In genomic region chr16:87855852-87856715, GRCh38 we compare ENCODE assay signal across 1 cellular context.
TF ChIP-seq lines count a peak whose summit lies in the region.

No MANE protein-coding gene starts in this region.

TF ChIP-seq in HepG2, 621 proteins besides CTCF, POLR2A, EP300 and RAD21 (continued from another document and continues in another):
- TF ChIP-seq AFF4 (CRISPR knock-in tag; IDR thresholded peaks at IDR 0.05) (no peak; the same call in 1 of the 2 replicates), ZNF34 (CRISPR knock-in tag; IDR thresholded peaks at IDR 0.05; ENCODE audit: borderline replicate concordance) (no peak), ZNF570 (CRISPR knock-in tag; IDR thresholded peaks at IDR 0.05; ENCODE audit: borderline replicate concordance) (no peak), NFAT5 (CRISPR knock-in tag; IDR thresholded peaks at IDR 0.05) (0 out of 2 replicates have a peak, but pooled peaks have one; percentile 43), PAXIP1 (CRISPR knock-in tag; conservative IDR thresholded peaks at IDR 0.05) (peak; percentile 69), ASH2L (IDR thresholded peaks at IDR 0.05; ENCODE audit: insufficient read length, low read depth, low read length) (no peak), TIGD3 (CRISPR knock-in tag; IDR thresholded peaks at IDR 0.05; ENCODE audit: borderline replicate concordance) (no peak), ZNF556 (CRISPR knock-in tag; IDR thresholded peaks at IDR 0.05; ENCODE audit: borderline replicate concordance) (peak; percentile 83; the same call in 1 of the 2 replicates), THYN1 (CRISPR knock-in tag; IDR thresholded peaks at IDR 0.05; ENCODE audit: borderline replicate concordance, low read depth) (no peak), SP2 (CRISPR knock-in tag; IDR thresholded peaks at IDR 0.05) (peak; percentile 40; the same call in 1 of the 2 replicates), CENPT (CRISPR knock-in tag; IDR thresholded peaks at IDR 0.05; ENCODE audit: low read depth) (no peak), ZNF234 (CRISPR knock-in tag; conservative IDR thresholded peaks at IDR 0.05) (no peak), ZNF281 (CRISPR knock-in tag; IDR thresholded peaks at IDR 0.05; ENCODE audit: borderline replicate concordance) (no peak), ZNF7 (CRISPR knock-in tag; IDR thresholded peaks at IDR 0.05) (no peak), E2F2 (CRISPR knock-in tag; IDR thresholded peaks at IDR 0.05; ENCODE audit: borderline replicate concordance) (no peak), ATF7-NPFF (CRISPR knock-in tag; IDR thresholded peaks at IDR 0.05; ENCODE audit: low read depth) (no peak), ZHX2 (IDR thresholded peaks at IDR 0.05; ENCODE audit: low read depth) (peak; percentile 68; the same call in 1 of the 2 replicates), ZHX2 (CRISPR knock-in tag; IDR thresholded peaks at IDR 0.05; ENCODE audit: borderline replicate concordance) (no peak), SUZ12 (IDR thresholded peaks at IDR 0.05; ENCODE audit: low read depth, low read length) (no peak), ARID2 (CRISPR knock-in tag; IDR thresholded peaks at IDR 0.05; ENCODE audit: borderline replicate concordance) (peak; percentile 54; the same call in 1 of the 2 replicates), AHR (CRISPR knock-in tag; IDR thresholded peaks at IDR 0.05) (no peak), ZNF607 (CRISPR knock-in tag; IDR thresholded peaks at IDR 0.05; ENCODE audit: borderline replicate concordance) (no peak), ZNF224 (CRISPR knock-in tag; IDR thresholded peaks at IDR 0.05) (no peak), ATF1 (CRISPR knock-in tag; IDR thresholded peaks at IDR 0.05) (no peak), NONO (IDR thresholded peaks at IDR 0.05) (no peak), NONO (CRISPR knock-in tag; conservative IDR thresholded peaks at IDR 0.05) (no peak), BRF2 (CRISPR knock-in tag; IDR thresholded peaks at IDR 0.05) (no peak), FOXO1 (CRISPR knock-in tag; IDR thresholded peaks at IDR 0.05) (peak; percentile 84; the same call in 1 of the 2 replicates), STAT5B (CRISPR knock-in tag; IDR thresholded peaks at IDR 0.05) (no peak)
